In the genomic region with DNA sequence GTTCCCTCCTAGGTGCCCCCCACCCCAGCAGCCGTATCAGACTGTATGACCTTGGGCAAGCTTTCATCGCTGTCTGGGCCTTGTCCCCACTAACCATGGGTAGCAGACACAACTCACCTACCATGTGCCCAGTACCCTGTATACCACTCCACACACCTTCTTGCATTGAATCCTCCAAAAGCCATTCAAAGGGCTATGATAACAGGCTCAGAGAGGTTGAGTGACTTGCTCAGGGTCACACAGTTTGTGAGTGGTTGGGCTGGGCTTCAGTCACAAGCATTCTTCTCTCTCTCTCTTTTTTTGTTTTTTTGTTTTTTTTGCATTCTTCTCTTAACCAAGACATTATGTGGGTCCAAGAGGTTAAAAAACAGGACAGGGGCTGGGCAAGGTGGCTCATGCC, we compare ENCODE assay signal across 20 cellular contexts. TPM values are rescaled to one million over a fixed set of nuclear protein-coding genes. Genes with fewer than 3 reads are reported as not detected.
A peak's percentile ranks its signal among the peaks of the same experiment; 100 is the strongest.
DNase-seq lines count a peak whose midpoint lies in the region; ATAC-seq, FAIRE-seq and TF ChIP-seq lines count a peak whose summit lies in the region.
"Had no signal": no experiment of that assay in that cellular context is flagged by ENCODE, and none has a peak within 500 bp of the region (broad histone marks: within the 10 kb centered on the region; RNA-seq: fewer than 3 reads in every experiment).

No MANE protein-coding gene starts in this region.

- no peak for TF ChIP-seq POLR2A in HepG2 (IDR thresholded peaks at IDR 0.05; ENCODE audit: insufficient read depth in 1 of 2, low read depth in 2 of 2, low read length in 2 of 2)
- TF ChIP-seq POLR2A in right lobe of liver (IDR thresholded peaks at IDR 0.05) = no peak
- TF ChIP-seq POLR2A in upper lobe of left lung (IDR thresholded peaks at IDR 0.05) = no peak

- H3K27me3 Mint-ChIP-seq in stimulated activated naive B cell treated with anti-CD40 and anti-IgM and Interleukin-4, amounts not matched to agents 10 μg/mL and 1 μg/mL and 100 μg/mL, for 72 hours = no peaks in the 10 kb centered on the region

- no peaks in the 10 kb centered on the region for H3K9me3 ChIP-seq in HepG2 (ENCODE audit: low read length)
- no peaks in the 10 kb centered on the region for H3K9me3 ChIP-seq in right lobe of liver
- no peaks in the 10 kb centered on the region for H3K9me3 ChIP-seq in upper lobe of left lung
- H3K9me3 ChIP-seq: mucosa of descending colon had no signal

- peaks cover 14 to 38% of the 10 kb centered on the region in 2 donors for H3K4me1 Mint-ChIP-seq in stimulated activated naive B cell treated with anti-CD40 and anti-IgM and Interleukin-4, amounts not matched to agents 10 μg/mL and 1 μg/mL and 100 μg/mL, for 72 hours

- TF ChIP-seq CTCF in HepG2 (CRISPR knock-in tag; IDR thresholded peaks at IDR 0.05) = no peak
- TF ChIP-seq CTCF in right lobe of liver (IDR thresholded peaks at IDR 0.05) = no peak
- no peak for TF ChIP-seq CTCF in upper lobe of left lung (IDR thresholded peaks at IDR 0.05)

- H3K36me3 Mint-ChIP-seq in activated naive CD4-positive, alpha-beta T cell treated with anti-CD3 and anti-CD28 coated beads, Interleukin-2, amount 50 U/mL, for 72 hours = peaks cover 23 to 35% of the 10 kb centered on the region in 2 donors
- peaks cover 23 to 27% of the 10 kb centered on the region in 2 donors for H3K36me3 Mint-ChIP-seq in stimulated activated naive B cell treated with anti-CD40 and anti-IgM and Interleukin-4, amounts not matched to agents 10 μg/mL and 1 μg/mL and 100 μg/mL, for 72 hours

- H2AFZ ChIP-seq in HepG2 (ENCODE audit: low read length) = no peak overlapping the region
- H2AFZ ChIP-seq: parathyroid adenoma had no signal

- no peak for TF ChIP-seq EP300 in HepG2 (IDR thresholded peaks at IDR 0.05; ENCODE audit: low read depth in 2 of 2, low read length in 2 of 2)
- no peak for TF ChIP-seq EP300 in HepG2 (CRISPR knock-in tag; IDR thresholded peaks at IDR 0.05; ENCODE audit: borderline replicate concordance)
- TF ChIP-seq EP300 in upper lobe of left lung (IDR thresholded peaks at IDR 0.05) = no peak

- H3K4me3 Mint-ChIP-seq in stimulated activated naive B cell treated with anti-CD40 and anti-IgM and Interleukin-4, amounts not matched to agents 10 μg/mL and 1 μg/mL and 100 μg/mL, for 72 hours = no peak overlapping the region

- in situ Hi-C loops in HepG2 (cut with HindIII; ENCODE audit: extremely low pct_ligation_motif_present, low pct_unique_long_range_greater_than_20kb) = no loop called here

- peak overlapping the region; percentile 89 to 95 for H3K27ac Mint-ChIP-seq in activated naive CD4-positive, alpha-beta T cell treated with anti-CD3 and anti-CD28 coated beads, Interleukin-2, amount 50 U/mL, for 72 hours
- H3K27ac Mint-ChIP-seq in stimulated activated naive B cell treated with anti-CD40 and anti-IgM and Interleukin-4, amounts not matched to agents 10 μg/mL and 1 μg/mL and 100 μg/mL, for 72 hours = peak overlapping the region; percentile 59

- H3K79me2 ChIP-seq in HepG2 (ENCODE audit: insufficient read depth, low read length) = no peaks in the 10 kb centered on the region
- H3K79me2 ChIP-seq: parathyroid adenoma had no signal

- 42% methylated on average over 2 of the region's 2 CpGs for WGBS in HepG2 (ENCODE audit: low lambda C conversion rate)
- WGBS in right lobe of liver (ENCODE audit: insufficient coverage, low coverage, low lambda C conversion rate, missing lambda C conversion rate) = 83% methylated on average over 2 of the region's 2 CpGs
- 91 to 94% methylated on average over 2 of the region's 2 CpGs for WGBS in upper lobe of left lung, 2 donors

- no peak overlapping the region for H3K4me3 ChIP-seq in HepG2 (replicated peaks in 1 of 3; ENCODE audit: insufficient read depth in 1 of 3, low read depth in 2 of 3, low read length in 3 of 3)
- no peak overlapping the region for H3K4me3 ChIP-seq in right lobe of liver
- no peak overlapping the region for H3K4me3 ChIP-seq in upper lobe of left lung
- H3K4me3 ChIP-seq: cardiac muscle cell, mucosa of descending colon, skin epidermis had no signal

- H4K20me1 ChIP-seq in HepG2 (ENCODE audit: insufficient read depth, low read length) = no peaks in the 10 kb centered on the region

- H3K27ac ChIP-seq in HepG2 (ENCODE audit: extremely low read length, insufficient read depth, low read length) (no peak overlapping the region), right lobe of liver (no peak overlapping the region), upper lobe of left lung (no peak overlapping the region)
- H3K27ac ChIP-seq: cardiac muscle cell, parathyroid adenoma had no signal

- no peak for TF ChIP-seq RAD21 in HepG2 (CRISPR knock-in tag; IDR thresholded peaks at IDR 0.05)

- ATAC-seq in HepG2 = no peak
- ATAC-seq in right lobe of liver = no peak
- no peak for ATAC-seq in activated naive CD4-positive, alpha-beta T cell treated with anti-CD3 and anti-CD28 coated beads, Interleukin-2, amount 50 U/mL, for 72 hours
- ATAC-seq in stimulated activated naive B cell treated with anti-CD40 and anti-IgM and Interleukin-4, amounts not matched to agents 10 μg/mL and 1 μg/mL and 100 μg/mL, for 72 hours (replicated peaks) = no peak
- ATAC-seq in upper lobe of left lung (ENCODE audit: low FRiP score in 2 of 2) = no peak
- ATAC-seq: mucosa of descending colon, Right ventricle myocardium inferior had no signal

- CTCF ChIA-PET in HepG2 (lab: Yijun Ruan, JAX; ENCODE audit: low intra/inter-chr PET ratio, low total read pairs) = no interaction called here

- no peaks in the 10 kb centered on the region for H3K9me3 Mint-ChIP-seq in activated naive CD4-positive, alpha-beta T cell treated with anti-CD3 and anti-CD28 coated beads, Interleukin-2, amount 50 U/mL, for 72 hours
- H3K9me3 Mint-ChIP-seq in stimulated activated naive B cell treated with anti-CD40 and anti-IgM and Interleukin-4, amounts not matched to agents 10 μg/mL and 1 μg/mL and 100 μg/mL, for 72 hours = no peaks in the 10 kb centered on the region

- H3K27me3 ChIP-seq in HepG2 (ENCODE audit: control insufficient read depth in 1 of 2, insufficient read depth in 2 of 2, low read length in 2 of 2) = no peaks in the 10 kb centered on the region; a peak in 1 of 5 replicates
- no peaks in the 10 kb centered on the region for H3K27me3 ChIP-seq in right lobe of liver
- H3K27me3 ChIP-seq in upper lobe of left lung = peaks cover 0 to 5% (median 2%) of the 10 kb centered on the region in 4 donors

- H3K36me3 ChIP-seq in HepG2 (replicated peaks in 1 of 2; ENCODE audit: control insufficient read depth in 1 of 2, insufficient read depth in 2 of 2, low read length in 2 of 2) (no peaks in the 10 kb centered on the region), right lobe of liver (no peaks in the 10 kb centered on the region), upper lobe of left lung (peaks cover 0 to 21% (median 2%) of the 10 kb centered on the region in 4 donors)
- H3K36me3 ChIP-seq: cardiac muscle cell had no signal

- no peak overlapping the region for H3K9ac ChIP-seq in HepG2 (ENCODE audit: insufficient read depth, low read depth, low read length)
- H3K9ac ChIP-seq: parathyroid adenoma had no signal

- BruUV-seq in HepG2 (replicated peaks; lab: Mats Ljungman, UMichigan) = no TSS peak

- FAIRE-seq in HepG2 (lab: Jason Lieb, UNC) = no peak

- H3K4me2 ChIP-seq in HepG2 (ENCODE audit: low read depth, low read length) = no peak overlapping the region

- peaks cover 9% of the 10 kb centered on the region for H3K4me1 ChIP-seq in HepG2 (ENCODE audit: insufficient read depth, low read length)
- peaks cover 0 to 18% (median 3%) of the 10 kb centered on the region in 4 donors for H3K4me1 ChIP-seq in right lobe of liver
- H3K4me1 ChIP-seq in upper lobe of left lung = peaks cover 2 to 29% (median 9%) of the 10 kb centered on the region in 4 donors
- H3K4me1 ChIP-seq: parathyroid adenoma had no signal

- DNase-seq in HepG2 (ENCODE audit: low spot score) = no peak
- no peak for DNase-seq in right lobe of liver
- no peak for DNase-seq in activated naive CD4-positive, alpha-beta T cell treated with anti-CD3 and anti-CD28 coated beads, Interleukin-2, amount 50 U/mL, for 72 hours (ENCODE audit: low spot score in 2 of 2)
- DNase-seq in stimulated activated naive B cell treated with anti-CD40 and anti-IgM and Interleukin-4, amounts not matched to agents 10 μg/mL and 1 μg/mL and 100 μg/mL, for 72 hours = no peak
- DNase-seq in upper lobe of left lung = no peak
- DNase-seq in AG08396 (ENCODE audit: low spot score) = no peak
- DNase-seq: activated CD4-positive, alpha-beta T cell treated with anti-CD3 and anti-CD28 coated beads for 4 hours; activated gamma-delta T cell treated with Interleukin-2 at 50 U/mL for 16 hours; AML-193; hypothalamus; mucosa of descending colon; NCI-H1436 treated with DMSO at 0.1 percent for 48 hours; NCI-H446; stimulated activated naive CD4-positive, alpha-beta T cell had no signal

- intact Hi-C loops in HepG2 (cut with micrococcal nuclease; ENCODE audit: unreplicated experiment) = no loop called here
- intact Hi-C loops in right lobe of liver (cut with DNase I) = no loop called here

- POLR2A ChIA-PET in HepG2 (lab: Yijun Ruan, JAX) = no interaction called here

RNA-seq across cellular contexts. Expression of a gene that starts 2.6 kb away (rescaled TPM):
- total RNA-seq in HepG2 (2016; rRNA removed; fragmentation: Illumina TruSeq; extraction: Trizol) (not detected in 2 replicates), right lobe of liver (1 to 10 TPM in 4 of 6 experiments, under 1 TPM in 2; 0.75 to 1.9 (median 1.1) TPM), upper lobe of left lung (10 to 100 TPM in 5 of 6 donors, 1 to 10 TPM in 1; 7.1 to 48.2 (median 16.7) TPM)
- not detected in 2 replicates for total RNA-seq in HepG2 (2016; cell fraction: cytosol; rRNA removed; fragmentation: Illumina TruSeq; extraction: Trizol; ENCODE audit: low read depth)
- total RNA-seq in HepG2 (2016; cell fraction: insoluble cytoplasmic fraction; rRNA removed; fragmentation: Illumina TruSeq; extraction: Trizol) = not detected in 2 replicates
- not detected in 2 replicates for total RNA-seq in HepG2 (2016; cell fraction: membrane; rRNA removed; fragmentation: Illumina TruSeq; extraction: Trizol)
- total RNA-seq in HepG2 (2016; cell fraction: nucleus; rRNA removed; fragmentation: Illumina TruSeq; extraction: Trizol) = not detected in 2 replicates
- not detected in 2 replicates for polyA plus RNA-seq in HepG2 (2011; rRNA removed)
- polyA plus RNA-seq in HepG2 (2011; cell fraction: cytosol; rRNA removed) = 0.01 TPM in 1 of 2 replicates, not detected in the other
- polyA plus RNA-seq in HepG2 (2011; cell fraction: nucleus; rRNA removed) = 0.09 TPM in 1 of 2 replicates, not detected in the other
- polyA plus RNA-seq in HepG2 (2012) = not detected in 2 replicates
- not detected in 2 replicates for polyA plus RNA-seq in HepG2 (2016; cell fraction: cytosol; fragmentation: Illumina TruSeq; extraction: Trizol; ENCODE audit: low read depth)
- polyA plus RNA-seq in HepG2 (2016; cell fraction: insoluble cytoplasmic fraction; fragmentation: Illumina TruSeq; extraction: Trizol; ENCODE audit: low read depth) = not detected in 2 replicates
- polyA plus RNA-seq in HepG2 (2016; cell fraction: membrane; fragmentation: Illumina TruSeq; extraction: Trizol; ENCODE audit: low read depth) = not detected in 2 replicates
- not detected in 2 replicates for polyA plus RNA-seq in HepG2 (2016; cell fraction: nucleus; fragmentation: Illumina TruSeq; extraction: Trizol; ENCODE audit: insufficient read depth, low read depth)
- polyA minus RNA-seq in HepG2 (2011; rRNA and poly(A)+ RNA removed; ENCODE audit: low replicate concordance) = not detected in 2 replicates
- not detected in 2 replicates for polyA minus RNA-seq in HepG2 (2011; cell fraction: cytosol; rRNA and poly(A)+ RNA removed)
- not detected in 2 replicates for polyA minus RNA-seq in HepG2 (2011; cell fraction: nucleus; rRNA and poly(A)+ RNA removed)
- total RNA-seq in activated naive CD4-positive, alpha-beta T cell treated with anti-CD3 and anti-CD28 coated beads, Interleukin-2, amount 50 U/mL, for 72 hours = 100 to 1,000 TPM in 1 of 2 donors, 10 to 100 TPM in 1; 64.5 to 101 TPM
- total RNA-seq: cardiac muscle cell had no signal
- polyA plus RNA-seq: cardiac muscle cell had no signal

RNA-seq across cellular contexts. Expression of a gene that starts 11.9 kb away (rescaled TPM):
- total RNA-seq in HepG2 (2016; rRNA removed; fragmentation: Illumina TruSeq; extraction: Trizol) (4.7 and 5.1 TPM in 2 replicates), right lobe of liver (10 to 100 TPM; 12.5 to 24.4 (median 14.6) TPM), upper lobe of left lung (100 to 1,000 TPM in 1 of 6 donors, 10 to 100 TPM in 5; 28.7 to 112 (median 40.8) TPM)
- 1.7 TPM in 2 replicates for total RNA-seq in HepG2 (2016; cell fraction: cytosol; rRNA removed; fragmentation: Illumina TruSeq; extraction: Trizol; ENCODE audit: low read depth)
- 4.4 and 4.5 TPM in 2 replicates for total RNA-seq in HepG2 (2016; cell fraction: insoluble cytoplasmic fraction; rRNA removed; fragmentation: Illumina TruSeq; extraction: Trizol)
- 5.9 TPM in 2 replicates for total RNA-seq in HepG2 (2016; cell fraction: membrane; rRNA removed; fragmentation: Illumina TruSeq; extraction: Trizol)
- 4.9 and 5.5 TPM in 2 replicates for total RNA-seq in HepG2 (2016; cell fraction: nucleus; rRNA removed; fragmentation: Illumina TruSeq; extraction: Trizol)
- polyA plus RNA-seq in HepG2 (2011; rRNA removed) = 4.8 and 6.3 TPM in 2 replicates
- 3.3 and 4.8 TPM in 2 replicates for polyA plus RNA-seq in HepG2 (2011; cell fraction: cytosol; rRNA removed)
- polyA plus RNA-seq in HepG2 (2011; cell fraction: nucleus; rRNA removed) = 17.3 and 17.8 TPM in 2 replicates
- 7.0 and 7.1 TPM in 2 replicates for polyA plus RNA-seq in HepG2 (2012)
- 3.1 and 3.8 TPM in 2 replicates for polyA plus RNA-seq in HepG2 (2016; cell fraction: cytosol; fragmentation: Illumina TruSeq; extraction: Trizol; ENCODE audit: low read depth)
- polyA plus RNA-seq in HepG2 (2016; cell fraction: insoluble cytoplasmic fraction; fragmentation: Illumina TruSeq; extraction: Trizol; ENCODE audit: low read depth) = 11.7 and 16.9 TPM in 2 replicates
- polyA plus RNA-seq in HepG2 (2016; cell fraction: membrane; fragmentation: Illumina TruSeq; extraction: Trizol; ENCODE audit: low read depth) = 9.4 and 11.9 TPM in 2 replicates
- polyA plus RNA-seq in HepG2 (2016; cell fraction: nucleus; fragmentation: Illumina TruSeq; extraction: Trizol; ENCODE audit: insufficient read depth, low read depth) = 23.3 and 23.4 TPM in 2 replicates
- 5.2 and 6.7 TPM in 2 replicates for polyA minus RNA-seq in HepG2 (2011; rRNA and poly(A)+ RNA removed; ENCODE audit: low replicate concordance)
- polyA minus RNA-seq in HepG2 (2011; cell fraction: cytosol; rRNA and poly(A)+ RNA removed) = 4.1 and 4.7 TPM in 2 replicates
- polyA minus RNA-seq in HepG2 (2011; cell fraction: nucleus; rRNA and poly(A)+ RNA removed) = 7.0 and 7.5 TPM in 2 replicates
- total RNA-seq in activated naive CD4-positive, alpha-beta T cell treated with anti-CD3 and anti-CD28 coated beads, Interleukin-2, amount 50 U/mL, for 72 hours = 10 to 100 TPM; 18.4 to 19.8 TPM

RNA-seq across cellular contexts. Expression of a gene that starts 17.6 kb away (rescaled TPM):
- total RNA-seq in HepG2 (2016; rRNA removed; fragmentation: Illumina TruSeq; extraction: Trizol) (0.49 and 1.0 TPM in 2 replicates), right lobe of liver (100 to 1,000 TPM in 2 of 6 experiments, 10 to 100 TPM in 4; 45.1 to 135 (median 59.2) TPM), upper lobe of left lung (not detected)
- 0.10 and 0.53 TPM in 2 replicates for total RNA-seq in HepG2 (2016; cell fraction: cytosol; rRNA removed; fragmentation: Illumina TruSeq; extraction: Trizol; ENCODE audit: low read depth)
- total RNA-seq in HepG2 (2016; cell fraction: insoluble cytoplasmic fraction; rRNA removed; fragmentation: Illumina TruSeq; extraction: Trizol) = 0.46 and 1.3 TPM in 2 replicates
- total RNA-seq in HepG2 (2016; cell fraction: membrane; rRNA removed; fragmentation: Illumina TruSeq; extraction: Trizol) = 0.17 and 0.49 TPM in 2 replicates
- 0.94 and 1.4 TPM in 2 replicates for total RNA-seq in HepG2 (2016; cell fraction: nucleus; rRNA removed; fragmentation: Illumina TruSeq; extraction: Trizol)
- polyA plus RNA-seq in HepG2 (2011; rRNA removed) = 0.04 and 0.35 TPM in 2 replicates
- 0.08 and 0.22 TPM in 2 replicates for polyA plus RNA-seq in HepG2 (2011; cell fraction: cytosol; rRNA removed)
- polyA plus RNA-seq in HepG2 (2011; cell fraction: nucleus; rRNA removed) = 0.27 and 0.69 TPM in 2 replicates
- 0.11 and 1.1 TPM in 2 replicates for polyA plus RNA-seq in HepG2 (2012)
- polyA plus RNA-seq in HepG2 (2016; cell fraction: cytosol; fragmentation: Illumina TruSeq; extraction: Trizol; ENCODE audit: low read depth) = 0.11 and 0.19 TPM in 2 replicates
- 0.35 and 0.38 TPM in 2 replicates for polyA plus RNA-seq in HepG2 (2016; cell fraction: insoluble cytoplasmic fraction; fragmentation: Illumina TruSeq; extraction: Trizol; ENCODE audit: low read depth)
- 0.22 and 0.28 TPM in 2 replicates for polyA plus RNA-seq in HepG2 (2016; cell fraction: membrane; fragmentation: Illumina TruSeq; extraction: Trizol; ENCODE audit: low read depth)
- polyA plus RNA-seq in HepG2 (2016; cell fraction: nucleus; fragmentation: Illumina TruSeq; extraction: Trizol; ENCODE audit: insufficient read depth, low read depth) = 0.79 and 2.3 TPM in 2 replicates
- polyA minus RNA-seq in HepG2 (2011; rRNA and poly(A)+ RNA removed; ENCODE audit: low replicate concordance) = 0.07 and 0.34 TPM in 2 replicates
- polyA minus RNA-seq in HepG2 (2011; cell fraction: cytosol; rRNA and poly(A)+ RNA removed) = 0.20 TPM in 1 of 2 replicates, not detected in the other
- polyA minus RNA-seq in HepG2 (2011; cell fraction: nucleus; rRNA and poly(A)+ RNA removed) = 1.0 TPM in 1 of 2 replicates, not detected in the other
- total RNA-seq in activated naive CD4-positive, alpha-beta T cell treated with anti-CD3 and anti-CD28 coated beads, Interleukin-2, amount 50 U/mL, for 72 hours = under 1 TPM; 0.09 to 0.29 TPM
- total RNA-seq: cardiac muscle cell; mucosa of descending colon; Right ventricle myocardium inferior; T-helper 2 cell treated with Interferon-gamma antibody and Interleukin-4, amounts not matched to agents 100 ng/mL and 5 ng/mL, for 36 hours; urinary bladder had no signal
- polyA plus RNA-seq: cardiac muscle cell had no signal

RNA-seq across cellular contexts. Expression of a gene that starts 42.9 kb away (rescaled TPM):
- total RNA-seq in HepG2 (2016; rRNA removed; fragmentation: Illumina TruSeq; extraction: Trizol) (27.3 and 48.2 TPM in 2 replicates), right lobe of liver (10 to 100 TPM; 27.4 to 69.4 (median 49.6) TPM), upper lobe of left lung (100 to 1,000 TPM in 2 of 6 donors, 10 to 100 TPM in 4; 79.8 to 476 (median 91.2) TPM)
- 42.8 and 43.6 TPM in 2 replicates for total RNA-seq in HepG2 (2016; cell fraction: cytosol; rRNA removed; fragmentation: Illumina TruSeq; extraction: Trizol; ENCODE audit: low read depth)
- total RNA-seq in HepG2 (2016; cell fraction: insoluble cytoplasmic fraction; rRNA removed; fragmentation: Illumina TruSeq; extraction: Trizol) = 28.1 and 49.6 TPM in 2 replicates
- total RNA-seq in HepG2 (2016; cell fraction: membrane; rRNA removed; fragmentation: Illumina TruSeq; extraction: Trizol) = 19.3 and 21.1 TPM in 2 replicates
- total RNA-seq in HepG2 (2016; cell fraction: nucleus; rRNA removed; fragmentation: Illumina TruSeq; extraction: Trizol) = 58.1 and 60.2 TPM in 2 replicates
- 49.6 and 63.4 TPM in 2 replicates for polyA plus RNA-seq in HepG2 (2011; rRNA removed)
- 25.4 and 26.0 TPM in 2 replicates for polyA plus RNA-seq in HepG2 (2011; cell fraction: cytosol; rRNA removed)
- 267 and 311 TPM in 2 replicates for polyA plus RNA-seq in HepG2 (2011; cell fraction: nucleus; rRNA removed)
- polyA plus RNA-seq in HepG2 (2012) = 54.1 and 55.4 TPM in 2 replicates
- 3.5 and 4.1 TPM in 2 replicates for polyA plus RNA-seq in HepG2 (2016; cell fraction: cytosol; fragmentation: Illumina TruSeq; extraction: Trizol; ENCODE audit: low read depth)
- polyA plus RNA-seq in HepG2 (2016; cell fraction: insoluble cytoplasmic fraction; fragmentation: Illumina TruSeq; extraction: Trizol; ENCODE audit: low read depth) = 25.4 and 30.1 TPM in 2 replicates
- polyA plus RNA-seq in HepG2 (2016; cell fraction: membrane; fragmentation: Illumina TruSeq; extraction: Trizol; ENCODE audit: low read depth) = 5.6 and 6.0 TPM in 2 replicates
- polyA plus RNA-seq in HepG2 (2016; cell fraction: nucleus; fragmentation: Illumina TruSeq; extraction: Trizol; ENCODE audit: insufficient read depth, low read depth) = 142 and 146 TPM in 2 replicates
- 57.8 and 104 TPM in 2 replicates for polyA minus RNA-seq in HepG2 (2011; rRNA and poly(A)+ RNA removed; ENCODE audit: low replicate concordance)
- 22.7 and 31.4 TPM in 2 replicates for polyA minus RNA-seq in HepG2 (2011; cell fraction: cytosol; rRNA and poly(A)+ RNA removed)
- 67.1 and 87.6 TPM in 2 replicates for polyA minus RNA-seq in HepG2 (2011; cell fraction: nucleus; rRNA and poly(A)+ RNA removed)
- total RNA-seq in activated naive CD4-positive, alpha-beta T cell treated with anti-CD3 and anti-CD28 coated beads, Interleukin-2, amount 50 U/mL, for 72 hours = 100 to 1,000 TPM in 1 of 2 donors, 10 to 100 TPM in 1; 70.9 to 114 TPM

RNA-seq across cellular contexts. Expression of a gene that starts 46.6 kb away (rescaled TPM):
- total RNA-seq in HepG2 (2016; rRNA removed; fragmentation: Illumina TruSeq; extraction: Trizol) = not detected in 2 replicates
- not detected in 2 replicates for total RNA-seq in HepG2 (2016; cell fraction: cytosol; rRNA removed; fragmentation: Illumina TruSeq; extraction: Trizol; ENCODE audit: low read depth)
- not detected in 2 replicates for total RNA-seq in HepG2 (2016; cell fraction: insoluble cytoplasmic fraction; rRNA removed; fragmentation: Illumina TruSeq; extraction: Trizol)
- not detected in 2 replicates for total RNA-seq in HepG2 (2016; cell fraction: membrane; rRNA removed; fragmentation: Illumina TruSeq; extraction: Trizol)
- not detected in 2 replicates for total RNA-seq in HepG2 (2016; cell fraction: nucleus; rRNA removed; fragmentation: Illumina TruSeq; extraction: Trizol)
- 0.05 and 0.09 TPM in 2 replicates for polyA plus RNA-seq in HepG2 (2011; rRNA removed)
- 0.04 TPM in 1 of 2 replicates, not detected in the other for polyA plus RNA-seq in HepG2 (2011; cell fraction: cytosol; rRNA removed)
- 0.06 and 0.07 TPM in 2 replicates for polyA plus RNA-seq in HepG2 (2011; cell fraction: nucleus; rRNA removed)
- polyA plus RNA-seq in HepG2 (2012) = 0.08 and 0.13 TPM in 2 replicates
- polyA plus RNA-seq in HepG2 (2016; cell fraction: cytosol; fragmentation: Illumina TruSeq; extraction: Trizol; ENCODE audit: low read depth) = not detected in 2 replicates
- not detected in 2 replicates for polyA plus RNA-seq in HepG2 (2016; cell fraction: insoluble cytoplasmic fraction; fragmentation: Illumina TruSeq; extraction: Trizol; ENCODE audit: low read depth)
- not detected in 2 replicates for polyA plus RNA-seq in HepG2 (2016; cell fraction: membrane; fragmentation: Illumina TruSeq; extraction: Trizol; ENCODE audit: low read depth)
- not detected in 2 replicates for polyA plus RNA-seq in HepG2 (2016; cell fraction: nucleus; fragmentation: Illumina TruSeq; extraction: Trizol; ENCODE audit: insufficient read depth, low read depth)
- polyA minus RNA-seq in HepG2 (2011; rRNA and poly(A)+ RNA removed; ENCODE audit: low replicate concordance) = not detected in 2 replicates
- polyA minus RNA-seq in HepG2 (2011; cell fraction: cytosol; rRNA and poly(A)+ RNA removed) = not detected in 2 replicates
- not detected in 2 replicates for polyA minus RNA-seq in HepG2 (2011; cell fraction: nucleus; rRNA and poly(A)+ RNA removed)
- total RNA-seq in right lobe of liver = 1 to 10 TPM in 5 of 6 experiments, under 1 TPM in 1; 0.95 to 6.0 (median 4.5) TPM
- under 1 TPM in 1 of 2 donors, not detected in 1; 0.72 TPM for total RNA-seq in activated naive CD4-positive, alpha-beta T cell treated with anti-CD3 and anti-CD28 coated beads, Interleukin-2, amount 50 U/mL, for 72 hours
- 1 to 10 TPM in 1 of 6 donors, under 1 TPM in 4, not detected in 1; 0.11 to 3.1 (median 0.20) TPM for total RNA-seq in upper lobe of left lung
- total RNA-seq: cardiac muscle cell, Right ventricle myocardium inferior had no signal
- polyA plus RNA-seq: cardiac muscle cell had no signal

Comparison
In these comparisons a context has a peak if more than half of its experiments do, and no peak if none do; other contexts are left out.
1. RNA of a gene that starts 17.6 kb away (total RNA-seq): 45.1 to 135 TPM in right lobe of liver; 0.10 to 1.4 TPM in HepG2, 0.09 to 0.29 TPM in activated naive CD4-positive, alpha-beta T cell treated with anti-CD3 and anti-CD28 coated beads, Interleukin-2, amount 50 U/mL, for 72 hours and not detected in upper lobe of left lung; every median in the first group is over 10 times any median in the second.